ENCODE assay signal across 26 cellular contexts in the genomic region with DNA sequence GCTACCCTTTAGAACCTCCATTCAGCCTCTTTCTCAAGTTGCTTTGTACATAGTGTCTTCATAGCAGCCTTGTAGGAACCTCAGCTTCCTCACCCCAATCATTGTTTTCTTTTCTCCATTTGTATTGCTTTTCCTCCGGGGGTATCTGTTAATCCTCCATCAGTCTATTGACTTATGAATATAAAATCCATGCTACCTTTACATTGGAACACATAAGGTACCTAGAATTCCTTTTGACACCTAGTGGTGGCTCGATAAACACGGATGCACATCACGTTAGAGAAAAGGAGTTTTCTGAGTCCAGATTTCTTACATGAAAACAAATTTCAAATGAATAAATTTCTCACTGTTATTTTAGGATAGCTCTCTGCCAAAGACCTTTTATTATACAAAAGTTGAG. TPM values are rescaled to one million over a fixed set of nuclear protein-coding genes. Genes with fewer than 3 reads are reported as not detected.
A peak's percentile ranks its signal among the peaks of the same experiment; 100 is the strongest.
DNase-seq lines count a peak whose midpoint lies in the region; ATAC-seq, FAIRE-seq and TF ChIP-seq lines count a peak whose summit lies in the region.
"Had no signal": no experiment of that assay in that cellular context is flagged by ENCODE, and none has a peak within 500 bp of the region (broad histone marks: within the 10 kb centered on the region; RNA-seq: fewer than 3 reads in every experiment).

No MANE protein-coding gene starts in this region.

- H3K79me2 ChIP-seq in PC-3 (ENCODE audit: low read length) = no peaks in the 10 kb centered on the region

- H3K36me3 ChIP-seq in PC-3 (ENCODE audit: low read depth, low read length) (no peaks in the 10 kb centered on the region), endodermal cell (ENCODE audit: control insufficient read depth, insufficient read depth, low read length) (no peaks in the 10 kb centered on the region), aorta (ENCODE audit: control insufficient read depth in 1 of 2, insufficient read depth in 2 of 2, low read length in 1 of 2) (no peaks in the 10 kb centered on the region)

- no TSS peak for BruUV-seq in PC-3 (replicated peaks; lab: Mats Ljungman, UMichigan)

- H3K27me3 ChIP-seq in PC-3 (ENCODE audit: low read length) (no peaks in the 10 kb centered on the region), endodermal cell (ENCODE audit: control insufficient read depth, insufficient read depth, low read length, poor library complexity, severe bottlenecking) (peaks cover 10% of the 10 kb centered on the region), aorta (ENCODE audit: control insufficient read depth in 1 of 2, insufficient read depth in 2 of 2, low read length in 1 of 2) (no peaks in the 10 kb centered on the region)

- peaks cover 10% of the 10 kb centered on the region for H3F3A ChIP-seq in PC-3 (ENCODE audit: low read length, unreplicated experiment)

- TF ChIP-seq CTCF in PC-3 (conservative IDR thresholded peaks at IDR 0.05; ENCODE audit: low read depth, low read length) = peak; percentile 35
- peak; percentile 58 for TF ChIP-seq CTCF in endodermal cell (conservative IDR thresholded peaks at IDR 0.05)

- H3K27me3 Mint-ChIP-seq in endodermal cell (ENCODE audit: insufficient read depth) = peaks cover 27% of the 10 kb centered on the region

- CTCF ChIA-PET in PC-3 (lab: Charles Lee) = no interaction called here

- no peak overlapping the region for H3K4me3 Mint-ChIP-seq in endodermal cell
- H3K4me3 Mint-ChIP-seq: B cell; CD14-positive monocyte; CD8-positive, alpha-beta memory T cell; T-helper 1 cell treated with Interleukin-12 subunit alpha and Interleukin-12 subunit beta and Interleukin-4 antibody, amounts not matched to agents 30 μg/mL and 1 μg/mL, for 36 hours had no signal

- no peak overlapping the region for H3K4me3 ChIP-seq in PC-3 (ENCODE audit: low read length)
- H3K4me3 ChIP-seq in endodermal cell (ENCODE audit: low read length) = no peak overlapping the region
- no peak overlapping the region for H3K4me3 ChIP-seq in aorta (ENCODE audit: low read length in 2 of 2)
- H3K4me3 ChIP-seq: SK-N-MC had no signal

- no peaks in the 10 kb centered on the region for H3K36me3 Mint-ChIP-seq in endodermal cell (ENCODE audit: low read depth)
- H3K36me3 Mint-ChIP-seq: CD14-positive monocyte; CD8-positive, alpha-beta memory T cell had no signal

- H4K20me1 ChIP-seq in PC-3 (ENCODE audit: low read length) = no peaks in the 10 kb centered on the region

- intact Hi-C loops in PC-3 (cut with micrococcal nuclease) (no loop called here), aorta (cut with DNase I) (no loop called here)

- WGBS in endodermal cell (ENCODE audit: insufficient coverage in 1 of 2, insufficient read length in 1 of 2), 2 experiments = 85% methylated on average over 4 of the region's 4 CpGs
- WGBS in aorta, 2 donors = 12 to 14% methylated on average over 4 of the region's 4 CpGs

- FAIRE-seq in GM19239 (lab: Jason Lieb, UNC) = peak; percentile 58
- FAIRE-seq: GM18507, H1 had no signal

- H3K9me3 ChIP-seq in PC-3 (ENCODE audit: low read length) (no peaks in the 10 kb centered on the region), endodermal cell (ENCODE audit: control insufficient read depth, low read length) (no peaks in the 10 kb centered on the region), aorta (ENCODE audit: control insufficient read depth, low read length) (no peaks in the 10 kb centered on the region)

- DNase-seq in GM19239 (ENCODE audit: insufficient read length, low spot score) (no peak), PC-3 (no peak), endodermal cell (no peak), aorta (no peak), NCI-H187 (lab: John Stamatoyannopoulos, UW) (no peak), cerebellar nuclear complex (lab: John Stamatoyannopoulos, UW) (no peak)
- DNase-seq: CD8-positive, alpha-beta memory T cell; DMS 273 treated with DMSO at 0.1 percent for 48 hours; DND-41; NCI-H1048; NCI-H1417 treated with DMSO at 0.1 percent for 48 hours; NCI-H1694 treated with DMSO at 0.1 percent for 48 hours; NCI-H2171 treated with DMSO at 0.1 percent for 48 hours; NCI-H345; NCI-H524; NCI-H774; SHP77 treated with DMSO at 0.1 percent for 48 hours; SW 1271 had no signal

- H3K9me2 ChIP-seq in PC-3 (replicated peaks; ENCODE audit: low read length) = no peaks in the 10 kb centered on the region

- POLR2A ChIA-PET in PC-3 (lab: Charles Lee; ENCODE audit: unreplicated experiment) = no interaction called here

- H3K9ac ChIP-seq in PC-3 (ENCODE audit: low read length) (no peak overlapping the region), endodermal cell (ENCODE audit: extremely low read depth, low read length, poor library complexity, severe bottlenecking) (no peak overlapping the region)

- no peak overlapping the region for H3K27ac Mint-ChIP-seq in endodermal cell
- H3K27ac Mint-ChIP-seq: B cell; CD14-positive monocyte; CD8-positive, alpha-beta memory T cell; T-helper 1 cell treated with Interleukin-12 subunit alpha and Interleukin-12 subunit beta and Interleukin-4 antibody, amounts not matched to agents 30 μg/mL and 1 μg/mL, for 36 hours had no signal

- H2AFZ ChIP-seq in PC-3 (ENCODE audit: low read length) = no peak overlapping the region

- H3K27ac ChIP-seq in PC-3 (ENCODE audit: low read length) = no peak overlapping the region
- H3K27ac ChIP-seq in endodermal cell (ENCODE audit: low read depth, low read length) = no peak overlapping the region
- peak overlapping the region; percentile 12 to 57 for H3K27ac ChIP-seq in aorta (ENCODE audit: low read depth in 1 of 2, low read length in 2 of 2)
- H3K27ac ChIP-seq: RWPE1, SK-N-MC had no signal

- H3K9me3 Mint-ChIP-seq in endodermal cell = no peaks in the 10 kb centered on the region
- H3K9me3 Mint-ChIP-seq: CD14-positive monocyte; CD8-positive, alpha-beta memory T cell; T-helper 1 cell treated with Interleukin-12 subunit alpha and Interleukin-12 subunit beta and Interleukin-4 antibody, amounts not matched to agents 30 μg/mL and 1 μg/mL, for 36 hours had no signal

- peaks cover 9% of the 10 kb centered on the region for H3K4me1 Mint-ChIP-seq in endodermal cell

- no peak for ATAC-seq in PC-3
- no peak for ATAC-seq in aorta (ENCODE audit: low FRiP score)
- ATAC-seq in GM18907 (IDR thresholded peaks at IDR 0.05; ENCODE audit: unreplicated experiment) = no peak

- no peak overlapping the region for H3K4me2 ChIP-seq in PC-3 (ENCODE audit: low read length)

- H3K4me1 ChIP-seq in PC-3 (ENCODE audit: insufficient read depth, low read length) (peaks cover 47% of the 10 kb centered on the region), endodermal cell (ENCODE audit: control insufficient read depth, insufficient read depth, low read length) (no peaks in the 10 kb centered on the region), aorta (ENCODE audit: control insufficient read depth in 1 of 2, insufficient read depth in 2 of 2, low read length in 2 of 2) (peaks cover 0 to 3% of the 10 kb centered on the region in 2 donors)

RNA-seq across cellular contexts. Expression of gene EDN1, which starts 6.3 kb away (rescaled TPM):
- total RNA-seq in PC-3 (2014; rRNA removed) (21.9 and 25.6 TPM in 2 replicates), endodermal cell (under 1 TPM; 0.27 to 0.46 TPM), aorta (1 to 10 TPM; 3.4 to 10.0 TPM)
- polyA plus RNA-seq in endodermal cell (2013, experiment 1 of 2) = 3.5 TPM
- polyA plus RNA-seq in endodermal cell (2013, experiment 2 of 2) = 4.5 TPM
- 10 to 100 TPM in 1 of 2 donors, 1 to 10 TPM in 1; 3.3 to 10.7 TPM for polyA plus RNA-seq in aorta
- polyA plus RNA-seq: CD8-positive, alpha-beta memory T cell had no signal

Comparison
In these comparisons a context has a peak if more than half of its experiments do, and no peak if none do; other contexts are left out.
1. H3K27ac ChIP-seq: peak in aorta (2 of 2); none in PC-3 (single experiment) and endodermal cell (single experiment).